In the genomic region with DNA sequence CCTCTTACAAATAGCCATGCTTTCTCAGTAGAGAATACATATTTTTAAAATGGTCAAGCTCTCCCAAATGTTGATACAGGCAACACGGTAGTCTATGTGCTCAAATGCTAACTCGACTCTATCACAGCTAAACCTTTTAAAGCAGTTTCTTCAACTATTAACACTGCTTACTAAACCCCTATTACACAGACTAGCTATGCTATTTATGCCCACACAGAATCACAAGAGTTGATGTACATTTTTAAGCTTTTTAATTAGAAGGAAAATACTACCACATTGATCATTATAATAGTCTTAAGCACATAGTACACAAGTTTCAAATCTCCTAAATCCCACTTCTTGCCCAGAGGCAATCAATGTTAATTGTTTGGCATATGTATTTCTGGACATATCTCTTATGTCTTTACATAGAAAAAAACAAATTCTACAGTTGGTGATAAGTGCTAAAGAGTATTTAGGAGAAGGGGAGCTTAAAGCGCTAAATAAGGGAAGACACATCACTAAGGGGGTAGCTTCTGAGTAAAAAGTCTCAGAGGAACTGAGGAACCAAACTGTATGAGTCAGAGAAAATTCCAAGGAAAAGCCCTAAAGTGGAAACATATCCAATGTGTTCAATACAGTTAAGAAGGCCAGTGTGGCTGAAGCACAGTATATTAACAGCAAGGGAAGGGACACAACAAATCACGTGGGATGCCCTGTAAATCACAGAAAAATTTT, we compare ENCODE assay signal across 10 cellular contexts. TPM values are rescaled to one million over a fixed set of nuclear protein-coding genes. Genes with fewer than 3 reads are reported as not detected.
DNase-seq lines count a peak whose midpoint lies in the region; ATAC-seq, FAIRE-seq and TF ChIP-seq lines count a peak whose summit lies in the region.
"Had no signal": no experiment of that assay in that cellular context is flagged by ENCODE, and none has a peak within 500 bp of the region (broad histone marks: within the 10 kb centered on the region; RNA-seq: fewer than 3 reads in every experiment).

No MANE protein-coding gene starts in this region.

- peaks cover 47% of the 10 kb centered on the region for H3K4me1 ChIP-seq in A549

- no peaks in the 10 kb centered on the region for H3K9me3 Mint-ChIP-seq in activated CD4-positive, alpha-beta memory T cell treated with anti-CD3 and anti-CD28 coated beads, Interleukin-2, amount 10 ng/mL, durations not matched to agents 7 days and 5 days
- H3K9me3 Mint-ChIP-seq in immature natural killer cell, result no peaks in the 10 kb centered on the region

- peaks cover 80% of the 10 kb centered on the region for H3K36me3 Mint-ChIP-seq in activated CD4-positive, alpha-beta memory T cell treated with anti-CD3 and anti-CD28 coated beads, Interleukin-2, amount 10 ng/mL, durations not matched to agents 7 days and 5 days (ENCODE audit: low read depth)
- peaks cover 3 to 39% (median 15%) of the 10 kb centered on the region in 3 donors for H3K36me3 Mint-ChIP-seq in immature natural killer cell

- CTCF ChIA-PET in A549 (lab: Yijun Ruan, JAX), result interaction anchor here (0.8 to 2.0 kb wide), 4 partner anchors 9 to 241 kb away, joined by 3 to 4 read pairs (median 3); no protein-coding TSS in a partner anchor
- CTCF ChIA-PET in activated CD4-positive, alpha-beta memory T cell treated with anti-CD3 and anti-CD28 coated beads, Interleukin-2, amount 10 ng/mL, durations not matched to agents 7 days and 5 days (lab: Charles Lee), result interaction anchor here (0.7 to 2.3 kb wide), 5 partner anchors 9 to 222 kb away, joined by 3 to 5 read pairs (median 5); no protein-coding TSS in a partner anchor

- POLR2A ChIA-PET in A549 (lab: Yijun Ruan, JAX), result interaction anchor here (1.0 to 1.3 kb wide), 3 partner anchors 10 to 13 kb away, joined by 3 read pairs; no protein-coding TSS in a partner anchor
- POLR2A ChIA-PET in activated CD4-positive, alpha-beta memory T cell treated with anti-CD3 and anti-CD28 coated beads, Interleukin-2, amount 10 ng/mL, durations not matched to agents 7 days and 5 days (lab: Charles Lee), result interaction anchor here (0.8 to 6.3 kb wide), 6 partner anchors 9 to 129 kb away, joined by 3 to 76 read pairs (median 16); partner anchors contain the start of gene SUPT16H

- no peak for TF ChIP-seq CTCF in A549 (IDR thresholded peaks at IDR 0.05)

- TF ChIP-seq EP300 in A549 (IDR thresholded peaks at IDR 0.05), result no peak

- H3K4me3 Mint-ChIP-seq in activated CD4-positive, alpha-beta memory T cell treated with anti-CD3 and anti-CD28 coated beads, Interleukin-2, amount 10 ng/mL, durations not matched to agents 7 days and 5 days, result no peak overlapping the region
- H3K4me3 Mint-ChIP-seq in immature natural killer cell, result peak overlapping the region; percentile 8 to 82 (median 46)

- no peaks in the 10 kb centered on the region for H3K9me3 ChIP-seq in A549

- no peak overlapping the region for H3K4me3 ChIP-seq in A549

- FAIRE-seq in A549 (lab: Jason Lieb, UNC), result no peak
- FAIRE-seq: islet of Langerhans had no signal

- TF ChIP-seq RAD21 in A549 (conservative IDR thresholded peaks at IDR 0.05 in 1 of 2, IDR thresholded peaks at IDR 0.05 in 1 of 2), result no peak

- WGBS in A549 (ENCODE audit: missing lambda C conversion rate), result 49% methylated on average over 4 of the region's 4 CpGs

- H3K4me2 ChIP-seq in A549, result peak overlapping the region; percentile 8; the same call in 2 of the 3 replicates

- H3K4me1 Mint-ChIP-seq in activated CD4-positive, alpha-beta memory T cell treated with anti-CD3 and anti-CD28 coated beads, Interleukin-2, amount 10 ng/mL, durations not matched to agents 7 days and 5 days, result peaks cover 73% of the 10 kb centered on the region
- H3K4me1 Mint-ChIP-seq in immature natural killer cell, result peaks cover 80 to 89% of the 10 kb centered on the region in 2 donors

- H3K27ac ChIP-seq in A549, result no peak overlapping the region

- DNase-seq in A549 (ENCODE audit: low read depth in 1 of 2, low spot score in 1 of 2) (no peak), ELR (ENCODE audit: low read depth) (peak; percentile 46), immature natural killer cell (no peak), DMS79 (lab: John Stamatoyannopoulos, UW) (no peak), NCI-H2171 treated with DMSO at 0.1 percent for 48 hours (lab: John Stamatoyannopoulos, UW) (no peak)
- DNase-seq in activated CD4-positive, alpha-beta memory T cell treated with anti-CD3 and anti-CD28 coated beads, Interleukin-2, amount 10 ng/mL, durations not matched to agents 7 days and 5 days, result no peak
- DNase-seq: NCI-H2171 had no signal

- H3K27me3 Mint-ChIP-seq in activated CD4-positive, alpha-beta memory T cell treated with anti-CD3 and anti-CD28 coated beads, Interleukin-2, amount 10 ng/mL, durations not matched to agents 7 days and 5 days, result no peaks in the 10 kb centered on the region
- peaks cover 4 to 24% (median 20%) of the 10 kb centered on the region in 3 donors for H3K27me3 Mint-ChIP-seq in immature natural killer cell (ENCODE audit: low read depth in 3 of 3)

- no peak for TF ChIP-seq POLR2A in A549 (IDR thresholded peaks at IDR 0.05; ENCODE audit: low read length)

- peak; percentile 26 to 41; a peak in 4 of 6 replicates for ATAC-seq in A549
- no peak for ATAC-seq in GM21447 (IDR thresholded peaks at IDR 0.05; ENCODE audit: unreplicated experiment)
- ATAC-seq in GM19467 (IDR thresholded peaks at IDR 0.05; ENCODE audit: unreplicated experiment), result no peak

- peak overlapping the region; percentile 13 for H3K27ac Mint-ChIP-seq in activated CD4-positive, alpha-beta memory T cell treated with anti-CD3 and anti-CD28 coated beads, Interleukin-2, amount 10 ng/mL, durations not matched to agents 7 days and 5 days
- peak overlapping the region; percentile 51 to 87 (median 71) for H3K27ac Mint-ChIP-seq in immature natural killer cell

TF ChIP-seq in A549, 52 proteins besides CTCF, POLR2A, EP300 and RAD21:
- TF ChIP-seq CHD4 (IDR thresholded peaks at IDR 0.05; ENCODE audit: borderline replicate concordance) (no peak), HEYL (CRISPR knock-in tag; IDR thresholded peaks at IDR 0.05) (no peak), HDAC2 (IDR thresholded peaks at IDR 0.05) (no peak), ZC3H11A (IDR thresholded peaks at IDR 0.05) (no peak), CHD2 (IDR thresholded peaks at IDR 0.05; ENCODE audit: low read length, partially characterized antibody) (no peak), BHLHE40 (IDR thresholded peaks at IDR 0.05; ENCODE audit: low read depth, low read length) (no peak), SMC3 (IDR thresholded peaks at IDR 0.05) (no peak), GATA3 (IDR thresholded peaks at IDR 0.05; ENCODE audit: borderline replicate concordance) (no peak), CBX8 (IDR thresholded peaks at IDR 0.05) (no peak), ESRRA (IDR thresholded peaks at IDR 0.05; ENCODE audit: borderline replicate concordance, low read length) (no peak), FOSB (CRISPR knock-in tag; IDR thresholded peaks at IDR 0.05) (no peak), ZSCAN20 (CRISPR knock-in tag; IDR thresholded peaks at IDR 0.05) (no peak), NFE2L2 (conservative IDR thresholded peaks at IDR 0.05; ENCODE audit: low read length) (no peak), POLR2AphosphoS2 (conservative IDR thresholded peaks at IDR 0.05; ENCODE audit: low read length) (no peak; the same call in 1 of the 2 replicates), RFX5 (IDR thresholded peaks at IDR 0.05) (no peak)
- TF ChIP-seq, protein P1, sequence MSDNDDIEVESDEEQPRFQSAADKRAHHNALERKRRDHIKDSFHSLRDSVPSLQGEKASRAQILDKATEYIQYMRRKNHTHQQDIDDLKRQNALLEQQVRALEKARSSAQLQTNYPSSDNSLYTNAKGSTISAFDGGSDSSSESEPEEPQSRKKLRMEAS (IDR thresholded peaks at IDR 0.05), result no peak
- TF ChIP-seq, protein P2, sequence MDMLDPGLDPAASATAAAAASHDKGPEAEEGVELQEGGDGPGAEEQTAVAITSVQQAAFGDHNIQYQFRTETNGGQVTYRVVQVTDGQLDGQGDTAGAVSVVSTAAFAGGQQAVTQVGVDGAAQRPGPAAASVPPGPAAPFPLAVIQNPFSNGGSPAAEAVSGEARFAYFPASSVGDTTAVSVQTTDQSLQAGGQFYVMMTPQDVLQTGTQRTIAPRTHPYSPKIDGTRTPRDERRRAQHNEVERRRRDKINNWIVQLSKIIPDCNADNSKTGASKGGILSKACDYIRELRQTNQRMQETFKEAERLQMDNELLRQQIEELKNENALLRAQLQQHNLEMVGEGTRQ (IDR thresholded peaks at IDR 0.05), result no peak

RNA-seq across cellular contexts. Expression of gene HNRNPC, which starts 13.7 kb away (rescaled TPM):
- polyA plus RNA-seq in A549 (2011; rRNA removed) (1,057 and 1,207 TPM in 2 replicates), A549 (2017; fragmentation: RNase III; extraction: RNeasy Plus Mini Kit Qiagen cat#74134 plus additional on column Dnase treatment) (1,069 to 1,196 TPM (median 1,087 TPM) in 3 replicates), immature natural killer cell (100 to 1,000 TPM; 622 to 879 (median 758) TPM)
- 399 and 453 TPM in 2 replicates for polyA plus RNA-seq in A549 (2012; cell fraction: cytosol; rRNA removed)
- 407 and 724 TPM in 2 replicates for polyA plus RNA-seq in A549 (2012; cell fraction: nucleus; rRNA removed)
- 580 and 783 TPM in 2 replicates for polyA minus RNA-seq in A549 (2011; rRNA and poly(A)+ RNA removed)
- total RNA-seq in activated CD4-positive, alpha-beta memory T cell treated with anti-CD3 and anti-CD28 coated beads, Interleukin-2, amount 10 ng/mL, durations not matched to agents 7 days and 5 days, result 100 to 1,000 TPM; 689 to 710 TPM

RNA-seq across cellular contexts. Expression of gene RPGRIP1, which starts 24.3 kb away (rescaled TPM):
- 0.87 and 1.5 TPM in 2 replicates for polyA plus RNA-seq in A549 (2011; rRNA removed)
- polyA plus RNA-seq in A549 (2012; cell fraction: cytosol; rRNA removed), result 0.20 and 0.23 TPM in 2 replicates
- polyA plus RNA-seq in A549 (2012; cell fraction: nucleus; rRNA removed), result 0.22 and 0.30 TPM in 2 replicates
- 0.26 to 0.37 TPM (median 0.26 TPM) in 3 replicates for polyA plus RNA-seq in A549 (2017; fragmentation: RNase III; extraction: RNeasy Plus Mini Kit Qiagen cat#74134 plus additional on column Dnase treatment)
- polyA minus RNA-seq in A549 (2011; rRNA and poly(A)+ RNA removed), result 0.29 and 1.4 TPM in 2 replicates
- total RNA-seq in activated CD4-positive, alpha-beta memory T cell treated with anti-CD3 and anti-CD28 coated beads, Interleukin-2, amount 10 ng/mL, durations not matched to agents 7 days and 5 days, result not detected
- 1 to 10 TPM in 1 of 3 donors, under 1 TPM in 1, not detected in 1; 0.15 to 1.9 TPM for polyA plus RNA-seq in immature natural killer cell

Comparison
In these comparisons a context has a peak if more than half of its experiments do, and no peak if none do; other contexts are left out.
1. ATAC-seq: peak in A549 (2 of 2); none in GM21447 (single experiment) and GM19467 (single experiment).